In genomic region chr4:47203593-47203992, GRCh38 we compare ENCODE assay signal across 17 cellular contexts.
"Had no signal": no experiment of that assay in that cellular context is flagged by ENCODE, and none has a peak within 500 bp of the region (broad histone marks: within the 10 kb centered on the region; RNA-seq: fewer than 3 reads in every experiment).

No MANE protein-coding gene starts in this region.

- H3K9me3 ChIP-seq: right atrium auricular region, sigmoid colon had no signal

- ATAC-seq: left lobe of liver; stimulated activated naive B cell treated with anti-CD40 and anti-IgM and Interleukin-4, amounts not matched to agents 10 μg/mL and 1 μg/mL and 100 μg/mL, for 72 hours; stimulated activated naive CD8-positive, alpha-beta T cell treated with anti-CD3 and anti-CD28 coated beads, Interleukin-15, amount 100 ng/mL, for 72 hours had no signal

- H3K36me3 ChIP-seq: right atrium auricular region, sigmoid colon had no signal

- DNase-seq: cerebellar nuclear complex; dermis blood vessel endothelial cell; effector CD4-positive, alpha-beta T cell; foreskin melanocyte; head of caudate nucleus; hippocampal formation; mammary epithelial cell; naive B cell; sigmoid colon; stimulated activated CD4-positive, alpha-beta T cell treated with anti-CD3 and anti-CD28 coated beads, Interleukin-2, amount 100 ng/mL, for 24 hours; stimulated activated CD4-positive, alpha-beta T cell treated with anti-CD3 and anti-CD28 coated beads, Interleukin-4, amount 100 ng/mL, for 4 hours; stimulated activated naive B cell treated with anti-CD40 and anti-IgM and Interleukin-4, amounts not matched to agents 10 μg/mL and 1 μg/mL and 100 μg/mL, for 72 hours; stimulated activated naive CD8-positive, alpha-beta T cell treated with anti-CD3 and anti-CD28 coated beads, Interleukin-15, amount 100 ng/mL, for 72 hours; trophoblast cell had no signal

- H3K4me3 ChIP-seq: right atrium auricular region, sigmoid colon, skin epidermis had no signal

- H3K4me1 ChIP-seq: right atrium auricular region, sigmoid colon had no signal

- H3K27me3 ChIP-seq: right atrium auricular region, sigmoid colon had no signal

- H3K27ac ChIP-seq: right atrium auricular region, sigmoid colon, skin epidermis had no signal
